Comparison of ENCODE assay signal across 1 cellular context in the genomic region with DNA sequence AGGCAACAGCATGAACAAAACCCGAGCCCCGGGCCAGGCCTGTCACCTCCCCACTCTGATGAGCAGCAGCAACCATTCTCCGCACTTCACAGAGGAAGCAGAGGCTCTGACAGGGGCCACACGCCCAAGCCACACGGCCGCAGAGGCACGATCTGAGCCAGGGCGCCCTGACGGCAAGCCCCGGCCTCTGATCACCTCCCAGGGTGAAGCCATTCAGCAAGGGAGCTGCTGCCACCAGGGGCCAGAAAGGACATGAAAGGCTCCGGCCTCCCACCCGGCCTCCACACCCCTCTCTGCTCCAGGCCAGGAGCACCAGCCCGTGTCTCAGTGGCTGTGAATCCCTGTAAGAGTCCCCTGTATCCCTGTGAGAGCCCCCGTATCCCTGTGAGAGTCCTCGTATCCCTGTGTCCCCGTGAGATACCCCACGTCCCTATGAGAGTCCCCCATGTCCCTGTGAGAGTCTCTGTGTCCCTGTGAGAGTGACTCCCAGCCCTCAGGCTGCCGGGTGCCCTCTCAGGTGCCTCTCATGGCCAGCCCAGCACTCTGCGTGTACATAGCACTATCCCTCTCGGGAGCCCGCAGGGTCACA.
TF ChIP-seq lines count a peak whose summit lies in the region.

No MANE protein-coding gene starts in this region.

TF ChIP-seq in WTC11, 78 proteins besides CTCF, POLR2A, EP300 and RAD21 (continued from another document):
- no peak for TF ChIP-seq PREB (CRISPR knock-in tag; IDR thresholded peaks at IDR 0.05; ENCODE audit: borderline replicate concordance)
- TF ChIP-seq ELF4 (CRISPR knock-in tag; IDR thresholded peaks at IDR 0.05; ENCODE audit: low read depth): no peak
- no peak for TF ChIP-seq E2F5 (CRISPR knock-in tag; IDR thresholded peaks at IDR 0.05)
